Comparison of ENCODE assay signal across 1 cellular context in the genomic region with DNA sequence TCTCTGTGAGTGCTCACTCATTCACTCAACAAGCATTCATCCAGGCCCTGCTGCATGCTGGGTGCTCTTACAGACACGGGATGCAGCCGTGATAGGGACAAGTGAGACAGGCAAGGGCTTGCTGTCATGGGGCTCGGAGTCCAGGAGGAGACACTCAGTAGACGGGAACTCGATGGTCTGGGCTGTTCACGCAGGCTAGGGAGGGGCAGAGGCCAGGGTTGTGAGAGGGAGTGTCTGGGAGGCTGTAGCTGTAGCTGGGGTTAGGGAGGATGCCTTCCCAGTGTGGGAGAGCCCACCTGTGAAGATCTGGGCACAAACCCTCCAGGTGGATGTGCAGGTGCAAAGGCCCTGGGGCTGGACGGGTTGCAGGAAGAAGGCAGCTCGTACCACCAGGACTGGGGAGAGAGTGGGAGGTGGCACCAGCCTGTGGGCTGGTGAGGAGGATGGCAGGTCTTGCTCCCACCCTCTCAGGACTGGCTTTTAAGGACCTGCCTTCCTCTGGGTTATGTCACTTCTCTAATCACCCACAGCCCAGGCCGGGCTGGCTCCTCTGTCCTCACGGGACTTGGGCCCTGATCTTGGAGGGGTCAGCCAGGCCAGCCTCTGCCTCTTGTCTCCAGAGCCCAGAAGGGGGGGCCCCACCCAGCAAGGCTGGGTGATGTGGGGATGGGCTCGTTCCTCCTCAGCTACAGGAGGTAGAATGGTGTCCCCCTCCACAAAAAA.
TF ChIP-seq lines count a peak whose summit lies in the region.

No MANE protein-coding gene starts in this region.

TF ChIP-seq in H1, 55 proteins besides CTCF, POLR2A, EP300 and RAD21:
- TF ChIP-seq POLR2AphosphoS5 (IDR thresholded peaks at IDR 0.05; ENCODE audit: low read depth, low read length): no peak
- no peak for TF ChIP-seq NANOG (IDR thresholded peaks at IDR 0.05; ENCODE audit: insufficient read depth, low read depth, low read length, poor library complexity, severe bottlenecking)
- peak; percentile 18; the same call in 1 of the 2 replicates for TF ChIP-seq KDM1A (IDR thresholded peaks at IDR 0.05; ENCODE audit: borderline replicate concordance, low read length)
- TF ChIP-seq POU5F1 (IDR thresholded peaks at IDR 0.05; ENCODE audit: low read depth, low read length): no peak
- no peak for TF ChIP-seq SIX5 (IDR thresholded peaks at IDR 0.05; ENCODE audit: low read depth, low read length)
- TF ChIP-seq RNF2 (IDR thresholded peaks at IDR 0.05; ENCODE audit: borderline replicate concordance, low read depth, low read length, missing control alignments, poor library complexity, severe bottlenecking): no peak
- TF ChIP-seq, protein P1, sequence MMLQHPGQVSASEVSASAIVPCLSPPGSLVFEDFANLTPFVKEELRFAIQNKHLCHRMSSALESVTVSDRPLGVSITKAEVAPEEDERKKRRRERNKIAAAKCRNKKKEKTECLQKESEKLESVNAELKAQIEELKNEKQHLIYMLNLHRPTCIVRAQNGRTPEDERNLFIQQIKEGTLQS (IDR thresholded peaks at IDR 0.05; ENCODE audit: insufficient read depth, low read depth, low read length): no peak
TF ChIP-seq in H1: peak in this region for 1.
